ENCODE assay signal across 17 cellular contexts in genomic region chr5:158414780-158415179, GRCh38.
DNase-seq lines count a peak whose midpoint lies in the region; ATAC-seq, FAIRE-seq and TF ChIP-seq lines count a peak whose summit lies in the region.
"Had no signal": no experiment of that assay in that cellular context is flagged by ENCODE, and none has a peak within 500 bp of the region (broad histone marks: within the 10 kb centered on the region; RNA-seq: fewer than 3 reads in every experiment).

No MANE protein-coding gene starts in this region.

- no peak overlapping the region for H2AFZ ChIP-seq in HepG2 (ENCODE audit: low read length)
- H2AFZ ChIP-seq: parathyroid adenoma had no signal

- H3K4me1 ChIP-seq in HepG2 (ENCODE audit: insufficient read depth, low read length) = no peaks in the 10 kb centered on the region
- H3K4me1 ChIP-seq: parathyroid adenoma had no signal

- DNase-seq in AG04450 (ENCODE audit: low read depth, low spot score) (peak; percentile 39), RPMI7951 (ENCODE audit: low read depth) (peak; percentile 86), epidermal melanocyte (ENCODE audit: insufficient read length, low spot score) (peak; percentile 30), HepG2 (ENCODE audit: low spot score) (no peak), GM19239 (ENCODE audit: insufficient read length, low spot score) (no peak)
- DNase-seq: activated CD4-positive, alpha-beta memory T cell treated with anti-CD3 and anti-CD28 coated beads for 36 hours; activated naive CD8-positive, alpha-beta T cell treated with anti-CD3 and anti-CD28 coated beads for 36 hours; AML-193; Kasumi-1; NCI-H345; upper lobe of left lung had no signal

- FAIRE-seq in HepG2 (lab: Jason Lieb, UNC) (no peak), GM19239 (lab: Jason Lieb, UNC) (no peak)
- FAIRE-seq: endometrium had no signal

- WGBS in HepG2 (ENCODE audit: low lambda C conversion rate) = 0% methylated on average over 1 of the region's 1 CpG

- H3K9me3 ChIP-seq in AG04450 (ENCODE audit: control insufficient read depth, insufficient read depth, low read length) = no peaks in the 10 kb centered on the region
- H3K9me3 ChIP-seq in HepG2 (ENCODE audit: low read length) = peaks cover 1% of the 10 kb centered on the region; the same call in 1 of the 2 replicates
- H3K9me3 ChIP-seq: upper lobe of left lung had no signal

- H3K4me3 ChIP-seq in AG04450 (ENCODE audit: low read depth, low read length) (no peak overlapping the region), HepG2 (replicated peaks in 1 of 3; ENCODE audit: insufficient read depth in 1 of 3, low read depth in 2 of 3, low read length in 3 of 3) (no peak overlapping the region)
- H3K4me3 ChIP-seq: upper lobe of left lung had no signal

- CTCF ChIA-PET in AG04450 (lab: Charles Lee) = no interaction called here
- CTCF ChIA-PET in HepG2 (lab: Yijun Ruan, JAX; ENCODE audit: low intra/inter-chr PET ratio, low total read pairs) = no interaction called here

- in situ Hi-C loops in HepG2 (cut with HindIII; ENCODE audit: extremely low pct_ligation_motif_present, low pct_unique_long_range_greater_than_20kb) = no loop called here

- no peak for TF ChIP-seq CTCF in AG04450 (IDR thresholded peaks at IDR 0.05; ENCODE audit: low read depth, low read length)
- no peak for TF ChIP-seq CTCF in HepG2 (CRISPR knock-in tag; IDR thresholded peaks at IDR 0.05)

- H3K27ac ChIP-seq in AG04450 (ENCODE audit: low read depth, low read length) (no peak overlapping the region), HepG2 (ENCODE audit: extremely low read length, insufficient read depth, low read length) (no peak overlapping the region)
- H3K27ac ChIP-seq: parathyroid adenoma had no signal

- ATAC-seq in HepG2 (no peak), HG03469 (IDR thresholded peaks at IDR 0.05; ENCODE audit: unreplicated experiment) (no peak), GM19351 (IDR thresholded peaks at IDR 0.05; ENCODE audit: unreplicated experiment) (no peak), GM19452 (IDR thresholded peaks at IDR 0.05; ENCODE audit: unreplicated experiment) (no peak)
- ATAC-seq: HCT116 had no signal

- TF ChIP-seq RAD21 in HepG2 (CRISPR knock-in tag; IDR thresholded peaks at IDR 0.05) = no peak

- intact Hi-C loops in HepG2 (cut with micrococcal nuclease; ENCODE audit: unreplicated experiment) = no loop called here

- TF ChIP-seq EP300 in HepG2 (IDR thresholded peaks at IDR 0.05; ENCODE audit: low read depth in 2 of 2, low read length in 2 of 2) = no peak
- no peak for TF ChIP-seq EP300 in HepG2 (CRISPR knock-in tag; IDR thresholded peaks at IDR 0.05; ENCODE audit: borderline replicate concordance)

- no peaks in the 10 kb centered on the region for H3K79me2 ChIP-seq in HepG2 (ENCODE audit: insufficient read depth, low read length)
- H3K79me2 ChIP-seq: parathyroid adenoma had no signal

- no peaks in the 10 kb centered on the region for H3K36me3 ChIP-seq in HepG2 (replicated peaks in 1 of 2; ENCODE audit: control insufficient read depth in 1 of 2, insufficient read depth in 2 of 2, low read length in 2 of 2)
- H3K36me3 ChIP-seq: upper lobe of left lung had no signal

- no peaks in the 10 kb centered on the region for H3K27me3 ChIP-seq in AG04450 (ENCODE audit: control insufficient read depth, insufficient read depth, low read length)
- H3K27me3 ChIP-seq in HepG2 (ENCODE audit: control insufficient read depth in 1 of 2, insufficient read depth in 2 of 2, low read length in 2 of 2) = no peaks in the 10 kb centered on the region
- H3K27me3 ChIP-seq: upper lobe of left lung had no signal

- no peak for TF ChIP-seq POLR2A in HepG2 (IDR thresholded peaks at IDR 0.05; ENCODE audit: insufficient read depth in 1 of 2, low read depth in 2 of 2, low read length in 2 of 2)

- POLR2A ChIA-PET in AG04450 (lab: Yijun Ruan, JAX) = interaction anchor here (1.0 kb wide), 1 partner anchor 36 kb away, joined by 3 read pairs; no protein-coding TSS in a partner anchor
- POLR2A ChIA-PET in HepG2 (lab: Yijun Ruan, JAX) = no interaction called here

- no peaks in the 10 kb centered on the region for H4K20me1 ChIP-seq in HepG2 (ENCODE audit: insufficient read depth, low read length)

- no TSS peak for BruUV-seq in HepG2 (replicated peaks; lab: Mats Ljungman, UMichigan)

- H3K9ac ChIP-seq in HepG2 (ENCODE audit: insufficient read depth, low read depth, low read length) = no peak overlapping the region
- H3K9ac ChIP-seq: parathyroid adenoma had no signal

- no peak overlapping the region for H3K4me2 ChIP-seq in HepG2 (ENCODE audit: low read depth, low read length)

TF ChIP-seq in HepG2, 621 proteins besides CTCF, POLR2A, EP300 and RAD21:
- TF ChIP-seq ZNF761 (CRISPR knock-in tag; conservative IDR thresholded peaks at IDR 0.05) (no peak), ZMYM2 (CRISPR knock-in tag; IDR thresholded peaks at IDR 0.05) (no peak), RARA (CRISPR knock-in tag; IDR thresholded peaks at IDR 0.05) (0 out of 2 replicates have a peak, but pooled peaks have one; percentile 36)

Comparison
In these comparisons a context has a peak if more than half of its experiments do, and no peak if none do; other contexts are left out.
1. DNase-seq: peak in AG04450 (single experiment), RPMI7951 (single experiment) and epidermal melanocyte (single experiment); none in HepG2 (single experiment) and GM19239 (single experiment).